ENCODE assay signal across 18 cellular contexts in the genomic region with DNA sequence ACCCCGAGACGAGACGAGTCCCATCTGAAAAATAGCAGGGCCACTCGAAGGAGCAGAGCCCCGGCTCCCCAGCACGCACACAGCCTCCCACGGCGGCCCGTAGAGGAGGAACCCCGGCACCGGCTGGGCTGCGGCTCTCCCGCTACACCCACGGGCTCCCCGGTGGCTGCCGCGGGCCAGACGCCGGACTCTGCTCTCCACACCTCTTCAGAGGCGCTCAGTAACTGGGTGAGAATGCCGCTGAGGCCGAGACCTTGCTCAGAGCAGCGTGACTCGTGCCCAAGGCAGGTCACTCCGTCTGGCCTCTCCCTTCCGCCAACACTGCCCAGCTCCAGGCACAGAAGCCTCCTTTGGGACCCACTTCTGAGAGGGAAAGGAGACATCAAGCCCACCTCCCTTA. TPM values are rescaled to one million over a fixed set of nuclear protein-coding genes. Genes with fewer than 3 reads are reported as not detected.
DNase-seq lines count a peak whose midpoint lies in the region; ATAC-seq, FAIRE-seq and TF ChIP-seq lines count a peak whose summit lies in the region.
"Had no signal": no experiment of that assay in that cellular context is flagged by ENCODE, and none has a peak within 500 bp of the region (broad histone marks: within the 10 kb centered on the region; RNA-seq: fewer than 3 reads in every experiment).

No MANE protein-coding gene starts in this region.

- ATAC-seq in HG02798 (IDR thresholded peaks at IDR 0.05; ENCODE audit: poor library complexity, unreplicated experiment), result no peak
- ATAC-seq: CD8-positive, alpha-beta T cell had no signal

- H3K36me3 Mint-ChIP-seq in type B pancreatic cell, result no peaks in the 10 kb centered on the region

- H3K4me1 ChIP-seq in esophagus squamous epithelium (peaks cover 20 to 67% (median 23%) of the 10 kb centered on the region in 3 donors), small intestine (ENCODE audit: control insufficient read depth in 2 of 2, insufficient read depth in 1 of 2, low read depth in 1 of 2, low read length in 1 of 2) (no peaks in the 10 kb centered on the region)
- H3K4me1 ChIP-seq: ascending aorta had no signal

- TF ChIP-seq CTCF in esophagus squamous epithelium (IDR thresholded peaks at IDR 0.05) (no peak), type B pancreatic cell (conservative IDR thresholded peaks at IDR 0.05) (no peak)

- H3K4me1 Mint-ChIP-seq in type B pancreatic cell (ENCODE audit: unreplicated experiment), result no peaks in the 10 kb centered on the region

- whole genome bisulfite sequencing in esophagus squamous epithelium, 2 donors, result 85% methylated on average over 5 of the region's 26 CpGs; no CpG with 5 or more reads in 1 of the 2 donors
- 62 to 87% (median 77%) methylated on average over 23 to 26 of the region's 26 CpGs for WGBS in small intestine, 3 donors

- H3K27ac ChIP-seq in esophagus squamous epithelium, result peak overlapping the region; percentile 17 to 57 (median 42)
- no peak overlapping the region for H3K27ac ChIP-seq in small intestine (ENCODE audit: low read depth in 1 of 2, low read length in 1 of 2)
- H3K27ac ChIP-seq: ascending aorta had no signal

- H3K9me3 ChIP-seq in esophagus squamous epithelium (no peaks in the 10 kb centered on the region), small intestine (ENCODE audit: control insufficient read depth, low read depth) (no peaks in the 10 kb centered on the region)
- H3K9me3 ChIP-seq: ascending aorta had no signal

- DNase-seq in H7 (peak; percentile 75), RCC 7860 (ENCODE audit: low spot score) (peak; percentile 42), esophagus squamous epithelium (lab: John Stamatoyannopoulos, UW) (no peak), small intestine (peak; percentile 36), type B pancreatic cell (ENCODE audit: extremely low spot score, unreplicated experiment) (no peak), mesenteric fat pad (ENCODE audit: low spot score) (no peak)
- DNase-seq: activated CD4-positive, alpha-beta memory T cell treated with anti-CD3 and anti-CD28 coated beads, Interleukin-2, amount 10 ng/mL, durations not matched to agents 7 days and 5 days; CD8-positive, alpha-beta T cell; effector CD4-positive, alpha-beta T cell; foreskin melanocyte; KG1; NCI-H1436; NCI-H526 treated with DMSO at 0.1 percent for 48 hours; stimulated activated CD4-positive, alpha-beta T cell treated with anti-CD3 and anti-CD28 coated beads, Interleukin-2, amount 100 ng/mL, for 24 hours; T1000 had no signal

- no peak for TF ChIP-seq POLR2A in esophagus squamous epithelium (IDR thresholded peaks at IDR 0.05)

- H3K27ac Mint-ChIP-seq in type B pancreatic cell, result no peak overlapping the region
- H3K27ac Mint-ChIP-seq: activated CD4-positive, alpha-beta memory T cell treated with anti-CD3 and anti-CD28 coated beads, Interleukin-2, amount 10 ng/mL, durations not matched to agents 7 days and 5 days; activated T-helper 2 cell treated with anti-CD3 and anti-CD28 coated beads, Interferon-gamma antibody, Interleukin-2, Interleukin-4, amounts not matched to agents 10 μg/mL and 5 μg/mL and 100 μg/mL, durations not matched to agents 14 hours and 24 hours and 36 hours; CD8-positive, alpha-beta T cell had no signal

- H3K27me3 Mint-ChIP-seq in type B pancreatic cell, result no peaks in the 10 kb centered on the region
- H3K27me3 Mint-ChIP-seq: activated CD4-positive, alpha-beta memory T cell treated with anti-CD3 and anti-CD28 coated beads, Interleukin-2, amount 10 ng/mL, durations not matched to agents 7 days and 5 days had no signal

- FAIRE-seq in RCC 7860 (lab: Jason Lieb, UNC) (no peak), small intestine (lab: Jason Lieb, UNC) (no peak)

- H3K36me3 ChIP-seq in H7 (replicated peaks; ENCODE audit: control insufficient read depth, insufficient read depth, low read length) (peaks cover 13% of the 10 kb centered on the region), esophagus squamous epithelium (peaks cover 11 to 91% (median 26%) of the 10 kb centered on the region in 3 donors), small intestine (ENCODE audit: control insufficient read depth in 2 of 2, insufficient read depth in 2 of 2, low read length in 2 of 2) (no peaks in the 10 kb centered on the region)

- H3K27me3 ChIP-seq in H7 (ENCODE audit: control insufficient read depth, insufficient read depth, low read length) (no peaks in the 10 kb centered on the region), esophagus squamous epithelium (no peaks in the 10 kb centered on the region), small intestine (ENCODE audit: control insufficient read depth in 2 of 2, insufficient read depth in 2 of 2, low read length in 2 of 2) (no peaks in the 10 kb centered on the region)
- H3K27me3 ChIP-seq: ascending aorta had no signal

- no peak overlapping the region for H3K4me3 Mint-ChIP-seq in type B pancreatic cell
- H3K4me3 Mint-ChIP-seq: activated CD4-positive, alpha-beta memory T cell treated with anti-CD3 and anti-CD28 coated beads, Interleukin-2, amount 10 ng/mL, durations not matched to agents 7 days and 5 days; CD8-positive, alpha-beta T cell had no signal

- no peak overlapping the region for H3K4me3 ChIP-seq in H7 (ENCODE audit: insufficient read depth, low read depth, low read length)
- no peak overlapping the region for H3K4me3 ChIP-seq in esophagus squamous epithelium
- H3K4me3 ChIP-seq in small intestine (ENCODE audit: low read depth in 1 of 2, low read length in 2 of 2), result no peak overlapping the region
- H3K4me3 ChIP-seq: ascending aorta had no signal

- no peaks in the 10 kb centered on the region for H3K9me3 Mint-ChIP-seq in type B pancreatic cell
- H3K9me3 Mint-ChIP-seq: activated CD4-positive, alpha-beta memory T cell treated with anti-CD3 and anti-CD28 coated beads, Interleukin-2, amount 10 ng/mL, durations not matched to agents 7 days and 5 days; activated T-helper 2 cell treated with anti-CD3 and anti-CD28 coated beads, Interferon-gamma antibody, Interleukin-2, Interleukin-4, amounts not matched to agents 10 μg/mL and 5 μg/mL and 100 μg/mL, durations not matched to agents 14 hours and 24 hours and 36 hours; CD8-positive, alpha-beta T cell had no signal

- intact Hi-C loops in esophagus squamous epithelium (cut with DNase I), result no loop called here

RNA-seq across cellular contexts. Expression of a gene that starts 34.4 kb away (rescaled TPM):
- 30.3 and 30.5 TPM in 2 replicates for total RNA-seq in H7 (2014; rRNA removed; shearing (Covaris generic))
- 10 to 100 TPM; 18.4 to 45.7 (median 42.8) TPM for total RNA-seq in esophagus squamous epithelium
- 10 to 100 TPM in 2 of 3 donors, 1 to 10 TPM in 1; 6.7 to 17.8 (median 14.6) TPM for polyA plus RNA-seq in small intestine
- 21.6 and 42.5 TPM in 2 replicates for total RNA-seq in type B pancreatic cell (ENCODE audit: low replicate concordance)
- 40.5 TPM for total RNA-seq in mesenteric fat pad

Comparison
In these comparisons a context has a peak if more than half of its experiments do, and no peak if none do; other contexts are left out.
1. DNase-seq: peak in H7 (single experiment), RCC 7860 (single experiment) and small intestine (single experiment); none in esophagus squamous epithelium (single experiment), type B pancreatic cell (single experiment) and mesenteric fat pad (single experiment).
2. H3K27ac ChIP-seq: peak in esophagus squamous epithelium (4 of 4); none in small intestine (0 of 2).